ENCODE assay signal across 8 cellular contexts in genomic region chr11:67416416-67417335, GRCh38. TPM values are rescaled to one million over a fixed set of nuclear protein-coding genes. Genes with fewer than 3 reads are reported as not detected.
A peak's percentile ranks its signal among the peaks of the same experiment; 100 is the strongest.
DNase-seq lines count a peak whose midpoint lies in the region; ATAC-seq and TF ChIP-seq lines count a peak whose summit lies in the region.

No MANE protein-coding gene starts in this region.

- H4K91ac ChIP-seq in H9 (ENCODE audit: insufficient read length, low read depth, low read length) = no peak overlapping the region

- peaks cover 18 to 22% of the 10 kb centered on the region in 2 experiments for H3K4me1 Mint-ChIP-seq in H9
- peaks cover 30% of the 10 kb centered on the region for H3K4me1 Mint-ChIP-seq in nephron progenitor cell

- ATAC-seq in GM19351 (IDR thresholded peaks at IDR 0.05; ENCODE audit: unreplicated experiment) (no peak), HG03442 (IDR thresholded peaks at IDR 0.05; ENCODE audit: unreplicated experiment) (no peak)

- H3K18ac ChIP-seq in H9 (ENCODE audit: insufficient read length, low read depth, low read length) = no peak overlapping the region

- H2BK20ac ChIP-seq in H9 (ENCODE audit: low read depth, low read length, poor library complexity, severe bottlenecking) = no peak overlapping the region

- TF ChIP-seq CTCF in H9 (conservative IDR thresholded peaks at IDR 0.05) = no peak
- TF ChIP-seq CTCF in ascending aorta (IDR thresholded peaks at IDR 0.05) = no peak
- TF ChIP-seq CTCF in nephron progenitor cell (IDR thresholded peaks at IDR 0.05) = no peak
- TF ChIP-seq CTCF in GM13976 (IDR thresholded peaks at IDR 0.05; ENCODE audit: borderline replicate concordance, control extremely low read depth, extremely low read depth, insufficient read depth, missing control alignments) = no peak

- H3K27me3 ChIP-seq in H9 (ENCODE audit: insufficient read depth, low read length) (no peaks in the 10 kb centered on the region), ascending aorta (no peaks in the 10 kb centered on the region)

- no peak overlapping the region for H2AK5ac ChIP-seq in H9 (ENCODE audit: insufficient read length, low read length)

- DNase-seq in H9 (no peak), RPMI8226 (peak; percentile 66), ascending aorta (ENCODE audit: low spot score in 2 of 2) (peak in 1 of 2 donors; percentile 81), nephron progenitor cell (no peak), GM13976 (ENCODE audit: low spot score) (no peak), SIG-M5 (lab: John Stamatoyannopoulos, UW) (no peak)

- in situ Hi-C loops in GM13976 (cut with MboI; ENCODE audit: low sequenced_read_pairs, unreplicated experiment) = no loop called here

- H3K4me2 ChIP-seq in H9 (ENCODE audit: insufficient read depth, insufficient read length, low read length) = peak overlapping the region; percentile 20

- H3K9me3 ChIP-seq in H9 (ENCODE audit: control insufficient read depth, low read depth, low read length) (no peaks in the 10 kb centered on the region), ascending aorta (no peaks in the 10 kb centered on the region)

- peaks cover 43% of the 10 kb centered on the region for H3K27me3 Mint-ChIP-seq in H9 (ENCODE audit: low read depth)
- H3K27me3 Mint-ChIP-seq in nephron progenitor cell (ENCODE audit: low read depth, poor library complexity) = peaks cover 58% of the 10 kb centered on the region

- H4K20me1 ChIP-seq in H9 (ENCODE audit: control insufficient read depth, insufficient read depth, insufficient read length) = no peaks in the 10 kb centered on the region

- H3K9ac ChIP-seq in H9 (ENCODE audit: extremely low read depth, insufficient read length, low read length) = no peak overlapping the region

- H3K4me1 ChIP-seq in H9 (ENCODE audit: insufficient read depth, low read length) (no peaks in the 10 kb centered on the region), ascending aorta (peaks cover 9 to 52% of the 10 kb centered on the region in 2 donors)

- no peaks in the 10 kb centered on the region for H3K36me3 ChIP-seq in ascending aorta

- intact Hi-C loops in ascending aorta (cut with DNase I) = no loop called here

- H3K27ac ChIP-seq in H9 (ENCODE audit: insufficient read length, low read depth, low read length) (no peak overlapping the region), ascending aorta (peak overlapping the region; percentile 90 to 98)

- H3K23ac ChIP-seq in H9 (ENCODE audit: insufficient read length, low read depth, low read length) = no peak overlapping the region

- no peaks in the 10 kb centered on the region; a peak in 1 of 5 replicates for H3K9me3 Mint-ChIP-seq in H9
- H3K9me3 Mint-ChIP-seq in nephron progenitor cell = no peaks in the 10 kb centered on the region

- H3K79me2 ChIP-seq in H9 (ENCODE audit: insufficient read depth, low read length) = no peaks in the 10 kb centered on the region

- no peak overlapping the region for H2BK120ac ChIP-seq in H9 (ENCODE audit: low read depth, low read length, poor library complexity, severe bottlenecking)

- no peak overlapping the region for H2BK15ac ChIP-seq in H9 (ENCODE audit: low read depth, low read length)

- H3K36me3 Mint-ChIP-seq in H9 (ENCODE audit: insufficient read depth in 1 of 3, low read depth in 3 of 3) (peaks cover 0 to 1% (median 0%) of the 10 kb centered on the region in 3 experiments; a peak in 1 of 7 replicates), nephron progenitor cell (ENCODE audit: low read depth) (no peaks in the 10 kb centered on the region)

- no peaks in the 10 kb centered on the region for H3K79me1 ChIP-seq in H9 (ENCODE audit: insufficient read depth, low read depth, low read length, poor library complexity, severe bottlenecking)

- peak overlapping the region in 1 of 3 experiments; percentile 72; a peak in 2 of 7 replicates for H3K27ac Mint-ChIP-seq in H9
- H3K27ac Mint-ChIP-seq in nephron progenitor cell = no peak overlapping the region

- H2BK12ac ChIP-seq in H9 (ENCODE audit: insufficient read length, low read depth, low read length) = no peak overlapping the region

- H3T11ph ChIP-seq in H9 (ENCODE audit: low read length) = no peak overlapping the region

- no peaks in the 10 kb centered on the region for H3K23me2 ChIP-seq in H9 (ENCODE audit: insufficient read length, low read depth, low read length, poor library complexity, severe bottlenecking)

- H3K56ac ChIP-seq in H9 (ENCODE audit: insufficient read length, low read depth, low read length) = no peak overlapping the region

- H2AFZ ChIP-seq in H9 (ENCODE audit: low read length) = no peak overlapping the region

- H4K8ac ChIP-seq in H9 (replicated peaks; ENCODE audit: insufficient read length, low read depth, low read length) = no peak overlapping the region

- no peak overlapping the region for H3K4ac ChIP-seq in H9 (ENCODE audit: low read depth, low read length)

- no peak overlapping the region for H4K5ac ChIP-seq in H9 (ENCODE audit: insufficient read length, low read depth, low read length)

- no peak overlapping the region for H2BK5ac ChIP-seq in H9 (ENCODE audit: insufficient read length, low read length)

- WGBS in H9 (ENCODE audit: extremely low coverage, insufficient read length, low lambda C conversion rate) = no CpG with 5 or more reads among the region's 21 CpGs

- H3K4me3 Mint-ChIP-seq in H9 (peak overlapping the region; percentile 49 to 75), nephron progenitor cell (peak overlapping the region; percentile 71)

- peak overlapping the region in 1 of 2 donors; percentile 67 for H3K4me3 ChIP-seq in ascending aorta

- H3K14ac ChIP-seq in H9 (ENCODE audit: insufficient read depth, low read length) = no peak overlapping the region

RNA-seq across cellular contexts. Expression of gene CARNS1, which starts 1.2 kb away (rescaled TPM):
- total RNA-seq in H9 (2021) = 0.88 and 1.1 TPM in 2 replicates
- total RNA-seq in ascending aorta = 6.0 TPM

RNA-seq across cellular contexts. Expression of gene RPS6KB2, which starts 11.6 kb away (rescaled TPM):
- 46.6 and 51.7 TPM in 2 replicates for total RNA-seq in H9 (2021)
- 72.3 TPM for total RNA-seq in ascending aorta

RNA-seq across cellular contexts. Expression of gene TBC1D10C, which starts 12.8 kb away (rescaled TPM):
- total RNA-seq in H9 (2021) (0.28 and 0.44 TPM in 2 replicates), ascending aorta (0.64 TPM)

RNA-seq across cellular contexts. Expression of gene PPP1CA, which starts 15.0 kb away (rescaled TPM):
- 205 and 214 TPM in 2 replicates for total RNA-seq in H9 (2021)
- 113 TPM for total RNA-seq in ascending aorta

RNA-seq across cellular contexts. Expression of gene PTPRCAP, which starts 20.8 kb away (rescaled TPM):
- total RNA-seq in H9 (2021) (1.7 and 1.9 TPM in 2 replicates), ascending aorta (26.6 TPM)
